15 cellular contexts compared by ENCODE assay signal in the genomic region with DNA sequence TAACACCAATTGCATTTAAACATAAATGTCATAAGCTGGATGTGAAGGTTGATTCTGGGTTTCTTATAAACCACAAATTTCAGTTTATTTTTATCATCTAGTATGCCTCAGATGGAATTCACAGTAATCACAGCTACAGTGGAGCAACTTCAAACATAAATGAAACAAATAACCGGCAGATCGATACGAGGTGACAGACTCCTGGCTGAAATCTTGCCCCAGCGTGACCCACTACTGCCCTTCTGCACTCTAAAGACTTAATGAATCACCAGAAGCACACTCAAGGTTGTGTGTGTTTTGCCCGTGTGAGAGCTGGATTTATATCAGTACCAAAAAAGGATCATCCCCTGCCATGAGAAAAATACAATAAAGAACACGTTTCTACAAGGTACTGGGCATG.
"Had no signal": no experiment of that assay in that cellular context is flagged by ENCODE, and none has a peak within 500 bp of the region (broad histone marks: within the 10 kb centered on the region; RNA-seq: fewer than 3 reads in every experiment).

No MANE protein-coding gene starts in this region.

- H3K27ac ChIP-seq: adrenal gland, cardiac muscle cell, pancreas, transverse colon, vagina had no signal

- H3K4me1 ChIP-seq: adrenal gland, transverse colon, vagina had no signal

- ATAC-seq: activated T-helper 17 cell treated with anti-CD3 and anti-CD28 coated beads, Interleukin-2, amount 50 U/mL, for 72 hours; esophagus mucosa; left colon; stimulated activated naive B cell treated with anti-CD40 and anti-IgM and Interleukin-4, amounts not matched to agents 10 μg/mL and 1 μg/mL and 100 μg/mL, for 72 hours had no signal

- H3K27me3 ChIP-seq: adrenal gland, cardiac muscle cell, pancreas, transverse colon, vagina had no signal

- H3K27ac Mint-ChIP-seq: activated T-helper 17 cell treated with anti-CD3 and anti-CD28 coated beads, Interleukin-2, amount 50 U/mL, for 72 hours had no signal

- H3K4me3 ChIP-seq: adrenal gland, cardiac muscle cell, pancreas, transverse colon, vagina had no signal

- H3K9me3 ChIP-seq: adrenal gland, pancreas, transverse colon, vagina had no signal

- H3K4me3 Mint-ChIP-seq: activated T-helper 17 cell treated with anti-CD3 and anti-CD28 coated beads, Interleukin-2, amount 50 U/mL, for 72 hours had no signal

- DNase-seq: activated CD4-positive, alpha-beta T cell treated with anti-CD3 and anti-CD28 coated beads, Interleukin-2, amount 50 U/mL, for 48 hours; activated naive CD4-positive, alpha-beta T cell treated with Interleukin-2 at 50 U/mL for 16 hours; left colon; naive B cell; pancreas; stimulated activated CD4-positive, alpha-beta T cell treated with anti-CD3 and anti-CD28 coated beads, Interleukin-12 subunit alpha, Interleukin-12 subunit beta, amount 100 ng/mL, for 4 hours; stimulated activated naive B cell treated with anti-CD40 and anti-IgM and Interleukin-4, amounts not matched to agents 10 μg/mL and 1 μg/mL and 100 μg/mL, for 72 hours; substantia nigra; T1000; transverse colon had no signal

- H3K27me3 Mint-ChIP-seq: activated T-helper 17 cell treated with anti-CD3 and anti-CD28 coated beads, Interleukin-2, amount 50 U/mL, for 72 hours; naive B cell; stimulated activated naive B cell treated with anti-CD40 and anti-IgM and Interleukin-4, amounts not matched to agents 10 μg/mL and 1 μg/mL and 100 μg/mL, for 72 hours had no signal

- H3K36me3 ChIP-seq: adrenal gland, cardiac muscle cell, pancreas, transverse colon, vagina had no signal
